1 cellular context compared by ENCODE assay signal in the genomic region with DNA sequence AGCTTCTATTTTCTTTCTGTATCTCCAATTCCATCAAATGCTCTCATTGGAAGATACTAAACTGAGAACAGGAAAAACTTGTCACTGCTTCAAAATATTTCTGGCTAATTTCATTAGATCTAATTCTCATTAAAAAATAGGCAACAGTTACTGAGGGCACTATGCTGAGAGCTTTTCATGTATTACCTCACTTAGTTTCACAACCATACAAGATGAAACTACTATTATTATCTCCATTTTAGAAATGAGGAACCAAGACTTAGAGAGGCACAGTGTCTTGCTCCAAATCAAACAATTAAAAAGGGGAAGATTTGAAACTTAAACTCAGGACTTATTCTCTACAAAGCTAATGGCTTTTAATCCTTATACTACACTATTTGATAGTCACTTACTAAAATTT.
TF ChIP-seq lines count a peak whose summit lies in the region.

No MANE protein-coding gene starts in this region.

TF ChIP-seq in GM23338, 12 proteins besides CTCF, POLR2A, EP300 and RAD21 (continued from another document):
- TF ChIP-seq, protein P1, sequence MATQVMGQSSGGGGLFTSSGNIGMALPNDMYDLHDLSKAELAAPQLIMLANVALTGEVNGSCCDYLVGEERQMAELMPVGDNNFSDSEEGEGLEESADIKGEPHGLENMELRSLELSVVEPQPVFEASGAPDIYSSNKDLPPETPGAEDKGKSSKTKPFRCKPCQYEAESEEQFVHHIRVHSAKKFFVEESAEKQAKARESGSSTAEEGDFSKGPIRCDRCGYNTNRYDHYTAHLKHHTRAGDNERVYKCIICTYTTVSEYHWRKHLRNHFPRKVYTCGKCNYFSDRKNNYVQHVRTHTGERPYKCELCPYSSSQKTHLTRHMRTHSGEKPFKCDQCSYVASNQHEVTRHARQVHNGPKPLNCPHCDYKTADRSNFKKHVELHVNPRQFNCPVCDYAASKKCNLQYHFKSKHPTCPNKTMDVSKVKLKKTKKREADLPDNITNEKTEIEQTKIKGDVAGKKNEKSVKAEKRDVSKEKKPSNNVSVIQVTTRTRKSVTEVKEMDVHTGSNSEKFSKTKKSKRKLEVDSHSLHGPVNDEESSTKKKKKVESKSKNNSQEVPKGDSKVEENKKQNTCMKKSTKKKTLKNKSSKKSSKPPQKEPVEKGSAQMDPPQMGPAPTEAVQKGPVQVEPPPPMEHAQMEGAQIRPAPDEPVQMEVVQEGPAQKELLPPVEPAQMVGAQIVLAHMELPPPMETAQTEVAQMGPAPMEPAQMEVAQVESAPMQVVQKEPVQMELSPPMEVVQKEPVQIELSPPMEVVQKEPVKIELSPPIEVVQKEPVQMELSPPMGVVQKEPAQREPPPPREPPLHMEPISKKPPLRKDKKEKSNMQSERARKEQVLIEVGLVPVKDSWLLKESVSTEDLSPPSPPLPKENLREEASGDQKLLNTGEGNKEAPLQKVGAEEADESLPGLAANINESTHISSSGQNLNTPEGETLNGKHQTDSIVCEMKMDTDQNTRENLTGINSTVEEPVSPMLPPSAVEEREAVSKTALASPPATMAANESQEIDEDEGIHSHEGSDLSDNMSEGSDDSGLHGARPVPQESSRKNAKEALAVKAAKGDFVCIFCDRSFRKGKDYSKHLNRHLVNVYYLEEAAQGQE (IDR thresholded peaks at IDR 0.05; ENCODE audit: unreplicated experiment) = no peak
